In the genomic region with DNA sequence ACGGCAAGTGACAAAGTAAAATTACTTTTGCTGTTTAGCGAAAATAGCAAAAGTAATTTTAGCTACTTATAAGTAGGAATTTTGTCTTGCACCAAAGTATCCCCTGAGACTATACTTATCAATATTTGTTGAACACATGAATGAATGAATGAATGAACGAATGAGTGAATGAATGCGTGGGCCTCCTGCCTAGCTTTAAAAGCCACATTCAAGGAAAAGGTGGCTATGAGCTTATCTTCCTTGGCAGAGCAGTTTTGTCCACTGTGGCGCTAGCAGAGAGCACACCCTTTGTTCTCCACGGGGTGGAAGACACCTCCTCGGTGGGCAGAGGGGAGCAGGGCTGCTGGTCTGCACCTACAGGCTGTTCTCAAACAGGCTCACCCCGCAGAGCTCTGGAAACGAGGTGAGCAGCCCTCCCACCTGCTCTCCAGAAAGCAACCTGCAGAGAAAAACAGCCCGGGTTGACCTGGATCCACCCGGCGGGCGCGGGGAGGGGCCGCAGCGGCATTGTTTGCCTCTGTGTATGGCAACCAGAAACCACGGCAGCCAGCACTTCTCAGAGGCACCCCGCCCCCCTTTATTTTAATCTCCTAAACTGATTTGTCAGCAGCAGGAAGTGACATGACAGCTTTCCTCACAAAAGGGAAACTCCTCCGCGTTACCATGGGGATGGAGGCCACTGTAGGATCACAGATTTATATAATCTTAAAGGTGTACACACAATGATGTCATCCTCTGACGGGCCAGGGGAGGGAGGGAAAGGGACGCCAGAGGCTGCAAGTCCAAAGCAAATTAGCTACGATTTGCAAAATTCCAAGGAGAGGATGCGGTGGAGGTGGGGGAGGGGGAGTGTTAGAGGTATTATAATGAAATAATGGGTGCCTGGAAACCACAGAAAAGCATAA, we compare ENCODE assay signal across 1 cellular context.
TF ChIP-seq lines count a peak whose summit lies in the region.

No MANE protein-coding gene starts in this region.

TF ChIP-seq in GM12878, 131 proteins besides CTCF, POLR2A, EP300 and RAD21 (continued from another document):
- TF ChIP-seq BCLAF1 (IDR thresholded peaks at IDR 0.05) (no peak), WRNIP1 (IDR thresholded peaks at IDR 0.05; ENCODE audit: borderline replicate concordance, low read depth, low read length) (no peak), PML (IDR thresholded peaks at IDR 0.05; ENCODE audit: low read length) (no peak), ZNF274 (IDR thresholded peaks at IDR 0.05; ENCODE audit: insufficient read depth, insufficient read length) (no peak), MYC (IDR thresholded peaks at IDR 0.05; ENCODE audit: insufficient read depth, insufficient read length, insufficient replicate concordance, low read length, severe bottlenecking) (no peak), CEBPB (IDR thresholded peaks at IDR 0.05; ENCODE audit: borderline replicate concordance in 1 of 2, low read depth in 2 of 2, low read length in 2 of 2) (no peak), USF1 (IDR thresholded peaks at IDR 0.05; ENCODE audit: borderline replicate concordance, extremely low read length, insufficient read depth, low read depth, low read length) (no peak), ESRRA (IDR thresholded peaks at IDR 0.05; ENCODE audit: low read length) (no peak), NBN (IDR thresholded peaks at IDR 0.05) (peak; percentile 55; the same call in 1 of the 2 replicates), TAF1 (IDR thresholded peaks at IDR 0.05; ENCODE audit: borderline replicate concordance, low read depth, low read length) (0 out of 2 replicates have a peak, but pooled peaks have one; percentile 20), TCF7 (IDR thresholded peaks at IDR 0.05; ENCODE audit: borderline replicate concordance) (no peak), ZZZ3 (IDR thresholded peaks at IDR 0.05; ENCODE audit: control insufficient read depth, insufficient read length, low read depth) (no peak), SMAD1 (IDR thresholded peaks at IDR 0.05; ENCODE audit: low read depth, partially characterized antibody) (no peak), GABPA (IDR thresholded peaks at IDR 0.05; ENCODE audit: low read depth) (peak; percentile 61; the same call in 1 of the 2 replicates), SP1 (IDR thresholded peaks at IDR 0.05; ENCODE audit: low read depth, low read length) (peak; percentile 40), IKZF1 (conservative IDR thresholded peaks at IDR 0.05) (peak; percentile 46; the same call in 1 of the 2 replicates), RAD51 (IDR thresholded peaks at IDR 0.05) (no peak), RBBP5 (conservative IDR thresholded peaks at IDR 0.05) (no peak), CBX5 (IDR thresholded peaks at IDR 0.05; ENCODE audit: low read depth) (no peak), ETV6 (conservative IDR thresholded peaks at IDR 0.05 in 1 of 2, IDR thresholded peaks at IDR 0.05 in 1 of 2; ENCODE audit: borderline replicate concordance in 1 of 2, low read depth in 1 of 2) (no peak), CUX1 (IDR thresholded peaks at IDR 0.05; ENCODE audit: insufficient replicate concordance, low read depth, low read length) (no peak)
- TF ChIP-seq, protein P1, sequence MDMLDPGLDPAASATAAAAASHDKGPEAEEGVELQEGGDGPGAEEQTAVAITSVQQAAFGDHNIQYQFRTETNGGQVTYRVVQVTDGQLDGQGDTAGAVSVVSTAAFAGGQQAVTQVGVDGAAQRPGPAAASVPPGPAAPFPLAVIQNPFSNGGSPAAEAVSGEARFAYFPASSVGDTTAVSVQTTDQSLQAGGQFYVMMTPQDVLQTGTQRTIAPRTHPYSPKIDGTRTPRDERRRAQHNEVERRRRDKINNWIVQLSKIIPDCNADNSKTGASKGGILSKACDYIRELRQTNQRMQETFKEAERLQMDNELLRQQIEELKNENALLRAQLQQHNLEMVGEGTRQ (IDR thresholded peaks at IDR 0.05; ENCODE audit: borderline replicate concordance, low read depth, low read length): no peak
TF ChIP-seq in GM12878: peak in this region for 34.
